ENCODE assay signal across 8 cellular contexts in the genomic region with DNA sequence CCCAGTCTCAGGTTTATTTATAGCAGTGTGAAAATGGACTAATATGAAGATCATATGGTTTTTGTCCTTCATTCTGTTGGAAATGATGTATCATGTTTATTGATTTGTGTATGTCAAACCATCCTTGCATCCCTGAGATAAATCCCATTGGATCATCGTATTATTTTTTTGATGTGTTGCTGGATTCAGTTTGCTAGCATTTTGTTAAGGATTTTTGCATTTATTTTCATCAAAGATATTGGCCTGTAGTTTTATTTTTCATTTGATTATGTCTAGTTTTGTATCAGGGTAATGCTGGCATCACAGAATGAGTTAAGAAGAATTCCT.
"Had no signal": no experiment of that assay in that cellular context is flagged by ENCODE, and none has a peak within 500 bp of the region (broad histone marks: within the 10 kb centered on the region; RNA-seq: fewer than 3 reads in every experiment).

No MANE protein-coding gene starts in this region.

- H3K27ac ChIP-seq: GM23248 had no signal

- ATAC-seq: HepG2 had no signal

- DNase-seq: GM23248, GOT3, H9, HCEC 1CT, KG1 had no signal

- H2AFZ ChIP-seq: GM23248 had no signal

- H3K4me3 ChIP-seq: GM23248 had no signal

- H3K4me1 Mint-ChIP-seq: H9 had no signal

- H3K9ac ChIP-seq: GM23248 had no signal

- H3K27me3 Mint-ChIP-seq: IgD-negative memory B cell had no signal

- H3K27ac Mint-ChIP-seq: H9, IgD-negative memory B cell had no signal

- FAIRE-seq: H54, HepG2 had no signal

- H3K4me3 Mint-ChIP-seq: H9 had no signal
